8 cellular contexts compared by ENCODE assay signal in genomic region chr18:46281185-46282176, GRCh38.
DNase-seq lines count a peak whose midpoint lies in the region; ATAC-seq and TF ChIP-seq lines count a peak whose summit lies in the region.

No MANE protein-coding gene starts in this region.

- peak; percentile 45 for DNase-seq in DMS153 (lab: John Stamatoyannopoulos, UW)
- DNase-seq in KBM-7 = peak; percentile 73
- DNase-seq in RKO (ENCODE audit: low spot score) = peak; percentile 77
- DNase-seq in activated T-helper 1 cell treated with anti-CD3 and anti-CD28 coated beads, Interleukin-2, amount 50 U/mL, for 16 hours (ENCODE audit: low read depth in 1 of 2, low spot score in 1 of 2) = peak; percentile 9 to 19
- DNase-seq in fibroblast of the conjunctiva (ENCODE audit: low read depth) = peak; percentile 65
- DNase-seq in occipital lobe (lab: John Stamatoyannopoulos, UW) = peak; percentile 62
- DNase-seq in tibial nerve (ENCODE audit: low spot score in 2 of 2) = peak; percentile 22 to 54

- WGBS in tibial nerve, 2 donors = 54 to 55% methylated on average over 15 of the region's 15 CpGs

- ATAC-seq in GM21526 (IDR thresholded peaks at IDR 0.05; ENCODE audit: low FRiP score, unreplicated experiment) = peak; percentile 74

- H3K4me1 ChIP-seq in tibial nerve = peaks cover 0 to 16% (median 0%) of the 10 kb centered on the region in 4 donors

- no peak overlapping the region for H3K27ac ChIP-seq in tibial nerve

- no peaks in the 10 kb centered on the region for H3K9me3 ChIP-seq in tibial nerve

- no peaks in the 10 kb centered on the region for H3K36me3 ChIP-seq in tibial nerve

- no peak for TF ChIP-seq POLR2A in tibial nerve (IDR thresholded peaks at IDR 0.05)

- TF ChIP-seq CTCF in tibial nerve (IDR thresholded peaks at IDR 0.05) = peak; percentile 67 to 83 (median 73)

- no peaks in the 10 kb centered on the region for H3K27me3 ChIP-seq in tibial nerve

- H3K4me3 ChIP-seq in tibial nerve = no peak overlapping the region

- TF ChIP-seq EP300 in tibial nerve (IDR thresholded peaks at IDR 0.05) = no peak

- in situ Hi-C loops in KBM-7 (cut with MboI; ENCODE audit: low pct_unique_long_range_greater_than_20kb, low sequenced_read_pairs) = no loop called here

Comparison
In these comparisons a context has a peak if more than half of its experiments do, and no peak if none do; other contexts are left out.
1. DNase-seq: peak in every context shown above with its lines; median percentile 77 in RKO; 73 in KBM-7; 65 in fibroblast of the conjunctiva; 62 in occipital lobe; 45 in DMS153; 38 in tibial nerve; 14 in activated T-helper 1 cell treated with anti-CD3 and anti-CD28 coated beads, Interleukin-2, amount 50 U/mL, for 16 hours.